Comparison of ENCODE assay signal across 22 cellular contexts in the genomic region with DNA sequence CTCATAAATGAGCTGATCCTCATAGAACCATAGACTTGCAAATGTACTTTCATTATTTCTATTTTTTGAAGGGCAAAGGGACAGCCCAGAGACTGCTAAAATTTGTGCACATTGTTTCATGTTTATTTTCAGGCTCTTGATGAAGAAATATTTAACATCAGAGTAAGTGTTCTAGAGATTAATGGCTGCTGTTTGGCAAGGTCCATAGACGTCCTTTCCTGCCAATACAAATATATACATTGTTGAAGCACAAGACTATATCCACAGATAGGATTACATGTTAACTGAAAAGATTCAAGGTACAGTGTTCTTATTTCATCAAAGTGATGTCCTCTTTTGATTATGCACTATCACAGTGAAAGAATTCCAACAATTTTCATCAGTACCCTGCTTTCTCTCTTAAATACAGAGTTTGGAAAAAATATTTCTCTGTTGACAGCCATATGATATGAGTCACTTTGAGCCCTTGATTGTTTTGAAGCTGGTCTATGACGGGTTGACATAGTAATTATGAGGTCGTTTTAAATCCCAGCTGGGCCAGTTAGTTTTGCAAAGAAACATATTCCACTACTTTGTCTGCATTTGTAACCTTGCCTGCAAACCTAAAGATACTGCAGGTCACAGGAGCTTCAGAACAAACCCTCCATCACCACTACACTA.
DNase-seq lines count a peak whose midpoint lies in the region; ATAC-seq and TF ChIP-seq lines count a peak whose summit lies in the region.
"Had no signal": no experiment of that assay in that cellular context is flagged by ENCODE, and none has a peak within 500 bp of the region (broad histone marks: within the 10 kb centered on the region; RNA-seq: fewer than 3 reads in every experiment).

No MANE protein-coding gene starts in this region.

- TF ChIP-seq CTCF in HFFc6 (IDR thresholded peaks at IDR 0.05) (no peak), astrocyte of the spinal cord (IDR thresholded peaks at IDR 0.05; ENCODE audit: low read depth, low read length) (no peak), left lung (IDR thresholded peaks at IDR 0.05) (no peak)

- peaks cover 1% of the 10 kb centered on the region; the same call in 1 of the 2 replicates for H3K27me3 Mint-ChIP-seq in HFFc6 (ENCODE audit: insufficient read depth)

- no peak overlapping the region for H3K27ac Mint-ChIP-seq in HFFc6
- H3K27ac Mint-ChIP-seq: activated B cell treated with CpG ODN at 0.5 μM for 24 hours; activated naive CD8-positive, alpha-beta T cell treated with anti-CD3 and anti-CD28 coated beads for 36 hours; activated T-helper 1 cell treated with anti-CD3 and anti-CD28 coated beads, Interleukin-12 subunit alpha, Interleukin-12 subunit beta, Interleukin-2, Interleukin-4 antibody, amounts not matched to agents 30 ng/mL and 10 ng/mL and 1 ng/mL, durations not matched to agents 14 hours and 24 hours and 36 hours; brain; T-helper 2 cell treated with Interferon-gamma antibody and Interleukin-4, amounts not matched to agents 5 μg/mL and 100 μg/mL, for 36 hours had no signal

- no peaks in the 10 kb centered on the region for H3K9me3 ChIP-seq in left lung
- H3K9me3 ChIP-seq: BE2C, Caco-2, esophagus muscularis mucosa, heart left ventricle, MG63 had no signal

- no peaks in the 10 kb centered on the region for H3K27me3 ChIP-seq in left lung
- H3K27me3 ChIP-seq: BE2C, esophagus muscularis mucosa, heart left ventricle, MG63 had no signal

- in situ Hi-C loops in astrocyte of the spinal cord (cut with HindIII; ENCODE audit: low sequenced_read_pairs) = no loop called here

- DNase-seq in DMS53 (lab: John Stamatoyannopoulos, UW) = peak; percentile 75
- DNase-seq in HFFc6 = peak; percentile 18
- peak; percentile 37 for DNase-seq in astrocyte of the spinal cord (ENCODE audit: low read depth, low spot score)
- no peak for DNase-seq in left lung
- DNase-seq: activated B cell treated with CpG ODN at 0.5 μM for 24 hours; activated naive CD8-positive, alpha-beta T cell treated with anti-CD3 and anti-CD28 coated beads for 36 hours; BE2C; Caco-2; GF-D8; heart left ventricle; MG63; midbrain; NCI-H187; stimulated activated CD4-positive, alpha-beta T cell treated with anti-CD3 and anti-CD28 coated beads, Interleukin-12 subunit alpha, Interleukin-12 subunit beta, amount 100 ng/mL, for 4 hours had no signal

- no peaks in the 10 kb centered on the region for H3K36me3 ChIP-seq in left lung
- H3K36me3 ChIP-seq: BE2C, esophagus muscularis mucosa, MG63 had no signal

- H3K4me3 ChIP-seq in astrocyte of the spinal cord (ENCODE audit: low read depth, low read length) (no peak overlapping the region), left lung (no peak overlapping the region)
- H3K4me3 ChIP-seq: esophagus muscularis mucosa, heart left ventricle, MG63 had no signal

- no peak overlapping the region for H3K27ac ChIP-seq in left lung

- H3K4me1 Mint-ChIP-seq in HFFc6 (ENCODE audit: low read depth) = peaks cover 42% of the 10 kb centered on the region
- H3K4me1 Mint-ChIP-seq: activated B cell treated with CpG ODN at 0.5 μM for 24 hours; activated naive CD8-positive, alpha-beta T cell treated with anti-CD3 and anti-CD28 coated beads for 36 hours had no signal

- H3K4me3 Mint-ChIP-seq in HFFc6 = no peak overlapping the region
- H3K4me3 Mint-ChIP-seq: activated B cell treated with CpG ODN at 0.5 μM for 24 hours; activated naive CD8-positive, alpha-beta T cell treated with anti-CD3 and anti-CD28 coated beads for 36 hours; activated T-helper 1 cell treated with anti-CD3 and anti-CD28 coated beads, Interleukin-12 subunit alpha, Interleukin-12 subunit beta, Interleukin-2, Interleukin-4 antibody, amounts not matched to agents 30 ng/mL and 10 ng/mL and 1 ng/mL, durations not matched to agents 14 hours and 24 hours and 36 hours; brain; neural crest cell; T-helper 2 cell treated with Interferon-gamma antibody and Interleukin-4, amounts not matched to agents 5 μg/mL and 100 μg/mL, for 36 hours had no signal

- no peaks in the 10 kb centered on the region for H3K9me3 Mint-ChIP-seq in HFFc6
- H3K9me3 Mint-ChIP-seq: activated B cell treated with CpG ODN at 0.5 μM for 24 hours; activated naive CD8-positive, alpha-beta T cell treated with anti-CD3 and anti-CD28 coated beads for 36 hours; activated T-helper 1 cell treated with anti-CD3 and anti-CD28 coated beads, Interleukin-12 subunit alpha, Interleukin-12 subunit beta, Interleukin-2, Interleukin-4 antibody, amounts not matched to agents 30 ng/mL and 10 ng/mL and 1 ng/mL, durations not matched to agents 14 hours and 24 hours and 36 hours; neural crest cell; T-helper 2 cell treated with Interferon-gamma antibody and Interleukin-4, amounts not matched to agents 5 μg/mL and 100 μg/mL, for 36 hours had no signal

- no peaks in the 10 kb centered on the region for H3K36me3 Mint-ChIP-seq in HFFc6 (ENCODE audit: low read depth)
- H3K36me3 Mint-ChIP-seq: activated naive CD8-positive, alpha-beta T cell treated with anti-CD3 and anti-CD28 coated beads for 36 hours; brain had no signal

- intact Hi-C loops in left lung (cut with DNase I) = no loop called here

- H3K4me1 ChIP-seq in left lung = no peaks in the 10 kb centered on the region
- H3K4me1 ChIP-seq: BE2C, Caco-2 had no signal

- peak; percentile 29 for ATAC-seq in left lung
- ATAC-seq in GM19023 (IDR thresholded peaks at IDR 0.05; ENCODE audit: unreplicated experiment) = no peak
- ATAC-seq in HG03025 (IDR thresholded peaks at IDR 0.05; ENCODE audit: low FRiP score, unreplicated experiment) = no peak
- no peak for ATAC-seq in GM18873 (IDR thresholded peaks at IDR 0.05; ENCODE audit: low FRiP score, unreplicated experiment)
- ATAC-seq: heart left ventricle had no signal

Comparison
In these comparisons a context has a peak if more than half of its experiments do, and no peak if none do; other contexts are left out.
1. DNase-seq: peak in DMS53 (single experiment), HFFc6 (single experiment) and astrocyte of the spinal cord (single experiment); none in left lung (0 of 2).